In the genomic region with DNA sequence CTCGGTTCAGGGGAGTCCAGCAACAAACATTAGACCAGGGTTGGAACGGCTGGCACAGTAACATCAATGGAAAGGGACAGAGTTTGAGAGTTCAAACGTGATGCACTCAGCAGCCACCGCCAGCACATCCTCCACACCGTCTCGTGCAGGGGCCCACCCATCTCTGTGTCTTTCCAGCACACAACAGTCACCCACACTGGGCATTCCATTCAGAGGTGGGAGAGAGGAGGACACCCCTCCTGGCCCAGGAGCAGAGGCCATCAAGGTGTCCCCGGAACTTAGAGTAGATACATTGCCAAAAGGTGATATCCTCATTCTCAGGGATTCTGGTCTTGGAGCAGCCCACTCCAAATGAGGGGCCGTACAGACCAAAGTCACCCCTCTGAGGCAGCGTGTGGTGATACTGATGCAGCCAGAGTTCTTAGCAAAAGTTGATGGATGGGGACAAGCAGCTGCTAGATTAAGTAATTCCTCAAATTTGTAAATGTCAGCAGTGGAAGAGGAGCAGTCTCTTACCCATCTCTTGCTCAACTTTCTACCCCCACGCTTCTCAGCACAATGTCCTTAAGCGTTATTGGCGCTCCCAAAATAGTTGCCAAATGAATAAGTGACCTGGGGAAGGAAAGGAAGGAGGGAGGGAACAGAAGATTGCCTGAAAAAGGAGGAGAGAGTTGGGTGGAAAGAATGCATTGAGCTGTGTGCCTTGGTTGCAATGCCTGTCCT, we compare ENCODE assay signal across 1 cellular context.
TF ChIP-seq lines count a peak whose summit lies in the region.

No MANE protein-coding gene starts in this region.

TF ChIP-seq in HepG2, 621 proteins besides CTCF, POLR2A, EP300 and RAD21:
- no peak for TF ChIP-seq DNMT1 (CRISPR knock-in tag; IDR thresholded peaks at IDR 0.05)
- TF ChIP-seq ZNF547 (CRISPR knock-in tag; IDR thresholded peaks at IDR 0.05), result no peak
- TF ChIP-seq, protein P1, sequence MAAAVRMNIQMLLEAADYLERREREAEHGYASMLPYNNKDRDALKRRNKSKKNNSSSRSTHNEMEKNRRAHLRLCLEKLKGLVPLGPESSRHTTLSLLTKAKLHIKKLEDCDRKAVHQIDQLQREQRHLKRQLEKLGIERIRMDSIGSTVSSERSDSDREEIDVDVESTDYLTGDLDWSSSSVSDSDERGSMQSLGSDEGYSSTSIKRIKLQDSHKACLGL (CRISPR knock-in tag; IDR thresholded peaks at IDR 0.05), result no peak
- no peak for TF ChIP-seq ZNF557 (CRISPR knock-in tag; IDR thresholded peaks at IDR 0.05)
- no peak for TF ChIP-seq SP140L (CRISPR knock-in tag; IDR thresholded peaks at IDR 0.05; ENCODE audit: borderline replicate concordance)
- TF ChIP-seq NR2F6 (IDR thresholded peaks at IDR 0.05), result no peak
- TF ChIP-seq NR2F6 (CRISPR knock-in tag; IDR thresholded peaks at IDR 0.05), result no peak
- TF ChIP-seq, protein P2, sequence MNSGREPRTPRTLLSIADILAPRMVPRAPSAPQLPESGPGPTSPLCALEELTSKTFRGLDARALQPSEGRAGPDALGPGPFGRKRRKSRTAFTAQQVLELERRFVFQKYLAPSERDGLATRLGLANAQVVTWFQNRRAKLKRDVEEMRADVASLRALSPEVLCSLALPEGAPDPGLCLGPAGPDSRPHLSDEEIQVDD (CRISPR knock-in tag; IDR thresholded peaks at IDR 0.05; ENCODE audit: borderline replicate concordance), result no peak
- no peak for TF ChIP-seq ZNF607 (CRISPR knock-in tag; IDR thresholded peaks at IDR 0.05; ENCODE audit: borderline replicate concordance)
- TF ChIP-seq, protein P3, sequence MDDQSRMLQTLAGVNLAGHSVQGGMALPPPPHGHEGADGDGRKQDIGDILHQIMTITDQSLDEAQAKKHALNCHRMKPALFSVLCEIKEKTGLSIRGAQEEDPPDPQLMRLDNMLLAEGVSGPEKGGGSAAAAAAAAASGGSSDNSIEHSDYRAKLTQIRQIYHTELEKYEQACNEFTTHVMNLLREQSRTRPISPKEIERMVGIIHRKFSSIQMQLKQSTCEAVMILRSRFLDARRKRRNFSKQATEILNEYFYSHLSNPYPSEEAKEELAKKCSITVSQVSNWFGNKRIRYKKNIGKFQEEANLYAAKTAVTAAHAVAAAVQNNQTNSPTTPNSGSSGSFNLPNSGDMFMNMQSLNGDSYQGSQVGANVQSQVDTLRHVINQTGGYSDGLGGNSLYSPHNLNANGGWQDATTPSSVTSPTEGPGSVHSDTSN (CRISPR knock-in tag; IDR thresholded peaks at IDR 0.05; ENCODE audit: borderline replicate concordance), result no peak
- TF ChIP-seq NFE2 (CRISPR knock-in tag; IDR thresholded peaks at IDR 0.05), result no peak
- no peak for TF ChIP-seq FLYWCH1 (CRISPR knock-in tag; IDR thresholded peaks at IDR 0.05)
- no peak for TF ChIP-seq ATAD3A (CRISPR knock-in tag; IDR thresholded peaks at IDR 0.05)
- TF ChIP-seq ZKSCAN8 (CRISPR knock-in tag; IDR thresholded peaks at IDR 0.05; ENCODE audit: borderline replicate concordance), result no peak
- TF ChIP-seq ZSCAN25 (CRISPR knock-in tag; IDR thresholded peaks at IDR 0.05), result no peak
- TF ChIP-seq ZFAT (CRISPR knock-in tag; conservative IDR thresholded peaks at IDR 0.05), result no peak
- TF ChIP-seq NR3C1 (CRISPR knock-in tag; IDR thresholded peaks at IDR 0.05), result no peak
- TF ChIP-seq NCOA5 (CRISPR knock-in tag; IDR thresholded peaks at IDR 0.05), result no peak
- TF ChIP-seq ATM (IDR thresholded peaks at IDR 0.05; ENCODE audit: borderline replicate concordance), result no peak
- no peak for TF ChIP-seq REL (CRISPR knock-in tag; conservative IDR thresholded peaks at IDR 0.05)
